In genomic region chr6:43074847-43075741, GRCh38 we compare ENCODE assay signal across 2 cellular contexts.
TF ChIP-seq lines count a peak whose summit lies in the region.

No MANE protein-coding gene starts in this region.

TF ChIP-seq in K562, 482 proteins besides CTCF, POLR2A, EP300 and RAD21:
- TF ChIP-seq, protein P1, sequence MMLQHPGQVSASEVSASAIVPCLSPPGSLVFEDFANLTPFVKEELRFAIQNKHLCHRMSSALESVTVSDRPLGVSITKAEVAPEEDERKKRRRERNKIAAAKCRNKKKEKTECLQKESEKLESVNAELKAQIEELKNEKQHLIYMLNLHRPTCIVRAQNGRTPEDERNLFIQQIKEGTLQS (IDR thresholded peaks at IDR 0.05), result no peak
- TF ChIP-seq, protein P1 (CRISPR knock-in tag; conservative IDR thresholded peaks at IDR 0.05), result no peak
- TF ChIP-seq, protein P2, sequence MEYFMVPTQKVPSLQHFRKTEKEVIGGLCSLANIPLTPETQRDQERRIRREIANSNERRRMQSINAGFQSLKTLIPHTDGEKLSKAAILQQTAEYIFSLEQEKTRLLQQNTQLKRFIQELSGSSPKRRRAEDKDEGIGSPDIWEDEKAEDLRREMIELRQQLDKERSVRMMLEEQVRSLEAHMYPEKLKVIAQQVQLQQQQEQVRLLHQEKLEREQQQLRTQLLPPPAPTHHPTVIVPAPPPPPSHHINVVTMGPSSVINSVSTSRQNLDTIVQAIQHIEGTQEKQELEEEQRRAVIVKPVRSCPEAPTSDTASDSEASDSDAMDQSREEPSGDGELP (CRISPR knock-in tag; IDR thresholded peaks at IDR 0.05; ENCODE audit: borderline replicate concordance), result peak; percentile 48; the same call in 1 of the 2 replicates
- TF ChIP-seq EGR1 (conservative IDR thresholded peaks at IDR 0.05), result peak; percentile 69
- no peak for TF ChIP-seq SRSF1 (IDR thresholded peaks at IDR 0.05; ENCODE audit: low read depth, low read length)

TF ChIP-seq in HEK293T, 16 proteins besides CTCF, POLR2A, EP300 and RAD21:
- TF ChIP-seq FOXA1 (IDR thresholded peaks at IDR 0.05) (no peak), TARDBP (IDR thresholded peaks at IDR 0.05) (no peak), NFRKB (IDR thresholded peaks at IDR 0.05) (no peak), BHLHE40 (IDR thresholded peaks at IDR 0.05; ENCODE audit: borderline replicate concordance) (no peak), L3MBTL2 (conservative IDR thresholded peaks at IDR 0.05) (no peak), ZNF384 (IDR thresholded peaks at IDR 0.05) (no peak), ARNT (IDR thresholded peaks at IDR 0.05) (no peak), FOXM1 (IDR thresholded peaks at IDR 0.05; ENCODE audit: borderline replicate concordance) (no peak), PKNOX1 (IDR thresholded peaks at IDR 0.05) (no peak), SUZ12 (IDR thresholded peaks at IDR 0.05) (no peak), FOXK2 (IDR thresholded peaks at IDR 0.05) (no peak), SP1 (IDR thresholded peaks at IDR 0.05) (no peak), LEF1 (IDR thresholded peaks at IDR 0.05; ENCODE audit: borderline replicate concordance) (no peak)
